Comparison of ENCODE assay signal across 2 cellular contexts in genomic region chr6:3749390-3749978, GRCh38.
TF ChIP-seq lines count a peak whose summit lies in the region.

No MANE protein-coding gene starts in this region.

TF ChIP-seq in SK-N-SH, 30 proteins besides CTCF, POLR2A, EP300 and RAD21 (continued from another document):
- TF ChIP-seq MAX (IDR thresholded peaks at IDR 0.05; ENCODE audit: low read depth) (no peak), TEAD4 (IDR thresholded peaks at IDR 0.05; ENCODE audit: borderline replicate concordance, insufficient read depth) (no peak), USF1 (IDR thresholded peaks at IDR 0.05; ENCODE audit: borderline replicate concordance, low read depth) (no peak), GABPA (IDR thresholded peaks at IDR 0.05; ENCODE audit: low read depth) (no peak), SIN3A (IDR thresholded peaks at IDR 0.05; ENCODE audit: borderline replicate concordance, low read depth, low read length) (no peak), TAF1 (IDR thresholded peaks at IDR 0.05; ENCODE audit: borderline replicate concordance, low read depth, low read length) (no peak), FOSL2 (IDR thresholded peaks at IDR 0.05; ENCODE audit: borderline replicate concordance, low read depth) (no peak), PBX3 (IDR thresholded peaks at IDR 0.05) (no peak), JUND (IDR thresholded peaks at IDR 0.05) (no peak), RFX5 (IDR thresholded peaks at IDR 0.05; ENCODE audit: low read length) (no peak), NRF1 (IDR thresholded peaks at IDR 0.05; ENCODE audit: low read depth, low read length) (no peak), NFIC (IDR thresholded peaks at IDR 0.05; ENCODE audit: borderline replicate concordance) (no peak), TCF12 (IDR thresholded peaks at IDR 0.05) (no peak), EZH2phosphoT487 (IDR thresholded peaks at IDR 0.05; ENCODE audit: borderline replicate concordance, low read depth) (no peak), MEF2A (IDR thresholded peaks at IDR 0.05; ENCODE audit: borderline replicate concordance, low read depth) (no peak), ELF1 (IDR thresholded peaks at IDR 0.05) (no peak), MXI1 (IDR thresholded peaks at IDR 0.05; ENCODE audit: low read depth, low read length) (no peak)

TF ChIP-seq in SK-N-SH treated with all-trans-retinoic acid at 6 μM for 48 hours, 23 proteins besides CTCF, POLR2A, EP300 and RAD21 (continued from another document):
- TF ChIP-seq PATZ1 (CRISPR knock-in tag; IDR thresholded peaks at IDR 0.05; ENCODE audit: borderline replicate concordance) (no peak), CSRNP3 (CRISPR knock-in tag; IDR thresholded peaks at IDR 0.05) (no peak), SNAI2 (CRISPR knock-in tag; IDR thresholded peaks at IDR 0.05) (no peak), ZFP30 (CRISPR knock-in tag; IDR thresholded peaks at IDR 0.05) (no peak), PPARA (CRISPR knock-in tag; IDR thresholded peaks at IDR 0.05; ENCODE audit: borderline replicate concordance) (no peak), OSR1 (CRISPR knock-in tag; IDR thresholded peaks at IDR 0.05) (no peak)
